In genomic region chr7:36036590-36036989, GRCh38 we compare ENCODE assay signal across 13 cellular contexts.
A peak's percentile ranks its signal among the peaks of the same experiment; 100 is the strongest.
DNase-seq lines count a peak whose midpoint lies in the region; ATAC-seq and TF ChIP-seq lines count a peak whose summit lies in the region.
"Had no signal": no experiment of that assay in that cellular context is flagged by ENCODE, and none has a peak within 500 bp of the region (broad histone marks: within the 10 kb centered on the region; RNA-seq: fewer than 3 reads in every experiment).

No MANE protein-coding gene starts in this region.

- POLR2A ChIA-PET in HEK293 (lab: Yijun Ruan, JAX): interaction anchor here (0.7 to 1.4 kb wide), 2 partner anchors 12 to 50 kb away, joined by 3 to 6 read pairs; no protein-coding TSS in a partner anchor

- no peaks in the 10 kb centered on the region for H3K9me3 Mint-ChIP-seq in activated T-helper 2 cell treated with anti-CD3 and anti-CD28 coated beads, Interferon-gamma antibody, Interleukin-2, Interleukin-4, amounts not matched to agents 10 μg/mL and 5 μg/mL and 100 μg/mL, durations not matched to agents 14 hours and 24 hours and 36 hours

- no peak for TF ChIP-seq POLR2A in stomach (IDR thresholded peaks at IDR 0.05)

- H3K27me3 Mint-ChIP-seq in activated T-helper 2 cell treated with anti-CD3 and anti-CD28 coated beads, Interferon-gamma antibody, Interleukin-2, Interleukin-4, amounts not matched to agents 10 μg/mL and 5 μg/mL and 100 μg/mL, durations not matched to agents 14 hours and 24 hours and 36 hours (ENCODE audit: low read depth): peaks cover 11% of the 10 kb centered on the region

- intact Hi-C loops in stomach (cut with DNase I; ENCODE audit: low total_unique reads): no loop called here
- intact Hi-C loops in activated T-helper 2 cell treated with anti-CD3 and anti-CD28 coated beads, Interferon-gamma antibody, Interleukin-2, Interleukin-4, amounts not matched to agents 10 μg/mL and 5 μg/mL and 100 μg/mL, durations not matched to agents 14 hours and 24 hours and 36 hours (cut with micrococcal nuclease): no loop called here

- DNase-seq in caudate nucleus (lab: John Stamatoyannopoulos, UW) (peak in 4 of 61 donors; percentile 27 to 48 (median 40)), left lobe of liver (ENCODE audit: low spot score) (no peak), stomach (no peak)
- no peak for DNase-seq in activated CD4-positive, alpha-beta T cell treated with anti-CD3 and anti-CD28 coated beads, Interleukin-2, amount 50 U/mL, for 4 hours
- no peak for DNase-seq in activated T-cell treated with anti-CD3 and anti-CD28 coated beads, Interleukin-2, amount 50 U/mL, for 1 hour
- DNase-seq in activated T-helper 2 cell treated with anti-CD3 and anti-CD28 coated beads, Interferon-gamma antibody, Interleukin-2, Interleukin-4, amounts not matched to agents 10 μg/mL and 5 μg/mL and 100 μg/mL, durations not matched to agents 14 hours and 24 hours and 36 hours (ENCODE audit: low spot score): no peak
- DNase-seq: activated CD8-positive, alpha-beta memory T cell treated with anti-CD3 and anti-CD28 coated beads, Interleukin-2, amount 50 U/mL, for 48 hours; naive thymus-derived CD4-positive, alpha-beta T cell; NCI-H82; stimulated activated CD4-positive, alpha-beta T cell treated with anti-CD3 and anti-CD28 coated beads, Interleukin-4, amount 100 ng/mL, for 4 hours; T-helper 9 cell had no signal

- no peaks in the 10 kb centered on the region for H3K27me3 ChIP-seq in stomach

- H3K4me1 Mint-ChIP-seq in activated T-helper 2 cell treated with anti-CD3 and anti-CD28 coated beads, Interferon-gamma antibody, Interleukin-2, Interleukin-4, amounts not matched to agents 10 μg/mL and 5 μg/mL and 100 μg/mL, durations not matched to agents 14 hours and 24 hours and 36 hours (ENCODE audit: low read depth): peaks cover 2% of the 10 kb centered on the region
- H3K4me1 Mint-ChIP-seq: naive thymus-derived CD4-positive, alpha-beta T cell had no signal

- TF ChIP-seq EP300 in stomach (IDR thresholded peaks at IDR 0.05): no peak

- H3K36me3 Mint-ChIP-seq in activated T-helper 2 cell treated with anti-CD3 and anti-CD28 coated beads, Interferon-gamma antibody, Interleukin-2, Interleukin-4, amounts not matched to agents 10 μg/mL and 5 μg/mL and 100 μg/mL, durations not matched to agents 14 hours and 24 hours and 36 hours (ENCODE audit: low read depth): no peaks in the 10 kb centered on the region
- H3K36me3 Mint-ChIP-seq: naive thymus-derived CD4-positive, alpha-beta T cell had no signal

- H3K27ac Mint-ChIP-seq in activated T-helper 2 cell treated with anti-CD3 and anti-CD28 coated beads, Interferon-gamma antibody, Interleukin-2, Interleukin-4, amounts not matched to agents 10 μg/mL and 5 μg/mL and 100 μg/mL, durations not matched to agents 14 hours and 24 hours and 36 hours: no peak overlapping the region
- H3K27ac Mint-ChIP-seq: naive thymus-derived CD4-positive, alpha-beta T cell had no signal

- H3K27ac ChIP-seq in HEK293 (ENCODE audit: extremely low read depth, low read depth, low read length) (peak overlapping the region; percentile 34; the same call in 1 of the 2 replicates), caudate nucleus (ENCODE audit: low read depth, low read length) (peak overlapping the region; percentile 31), stomach (peak overlapping the region; percentile 64 to 81 (median 75))

- WGBS in stomach, 5 donors: 52 to 69% (median 62%) methylated on average over 4 of the region's 4 CpGs

- CTCF ChIA-PET in HEK293 (lab: Yijun Ruan, JAX): interaction anchor here (0.6 to 1.6 kb wide), 6 partner anchors 11 to 255 kb away, joined by 3 to 7 read pairs (median 4); no protein-coding TSS in a partner anchor

- H3K4me3 ChIP-seq in HEK293 (ENCODE audit: low read depth, low read length) (no peak overlapping the region), stomach (peak overlapping the region in 1 of 4 donors; percentile 2)

- no peak overlapping the region for H3K4me3 Mint-ChIP-seq in activated T-helper 2 cell treated with anti-CD3 and anti-CD28 coated beads, Interferon-gamma antibody, Interleukin-2, Interleukin-4, amounts not matched to agents 10 μg/mL and 5 μg/mL and 100 μg/mL, durations not matched to agents 14 hours and 24 hours and 36 hours (ENCODE audit: low read depth)
- H3K4me3 Mint-ChIP-seq: naive thymus-derived CD4-positive, alpha-beta T cell had no signal

- ATAC-seq in left lobe of liver (peak; percentile 22), GM21786 (IDR thresholded peaks at IDR 0.05; ENCODE audit: unreplicated experiment) (no peak)
- ATAC-seq: naive thymus-derived CD4-positive, alpha-beta T cell had no signal

- H3K4me1 ChIP-seq in HEK293 (ENCODE audit: control insufficient read depth, insufficient read depth, low read length) (peaks cover 4% of the 10 kb centered on the region), stomach (peaks cover 9 to 23% (median 22%) of the 10 kb centered on the region in 4 donors)

- H3K36me3 ChIP-seq in HEK293 (ENCODE audit: control insufficient read depth in 2 of 2, insufficient read depth in 1 of 2, low read length in 2 of 2): no peaks in the 10 kb centered on the region
- H3K36me3 ChIP-seq in stomach: no peaks in the 10 kb centered on the region

- H3K9me3 ChIP-seq in HEK293 (ENCODE audit: control insufficient read depth, insufficient read depth, low read depth, low read length): no peaks in the 10 kb centered on the region
- H3K9me3 ChIP-seq in stomach: no peaks in the 10 kb centered on the region

- TF ChIP-seq CTCF in HEK293 (tag by site-specific recombination; IDR thresholded peaks at IDR 0.05): no peak
- TF ChIP-seq CTCF in stomach (IDR thresholded peaks at IDR 0.05): no peak

TF ChIP-seq in HEK293, 187 proteins besides CTCF, POLR2A, EP300 and RAD21:
- TF ChIP-seq GLIS2 (tag by site-specific recombination; IDR thresholded peaks at IDR 0.05) (no peak), ZSCAN4 (tag by site-specific recombination; IDR thresholded peaks at IDR 0.05) (no peak), FEZF1 (tag by site-specific recombination; IDR thresholded peaks at IDR 0.05) (no peak), ZFP37 (tag by site-specific recombination; IDR thresholded peaks at IDR 0.05) (no peak), ZNF121 (tag by site-specific recombination; IDR thresholded peaks at IDR 0.05) (no peak), ZBTB20 (tag by site-specific recombination; IDR thresholded peaks at IDR 0.05) (no peak), KLF10 (tag by site-specific recombination; IDR thresholded peaks at IDR 0.05) (no peak), ZNF391 (tag by site-specific recombination; IDR thresholded peaks at IDR 0.05; ENCODE audit: borderline replicate concordance, low read depth) (no peak)
- TF ChIP-seq, protein P1, sequence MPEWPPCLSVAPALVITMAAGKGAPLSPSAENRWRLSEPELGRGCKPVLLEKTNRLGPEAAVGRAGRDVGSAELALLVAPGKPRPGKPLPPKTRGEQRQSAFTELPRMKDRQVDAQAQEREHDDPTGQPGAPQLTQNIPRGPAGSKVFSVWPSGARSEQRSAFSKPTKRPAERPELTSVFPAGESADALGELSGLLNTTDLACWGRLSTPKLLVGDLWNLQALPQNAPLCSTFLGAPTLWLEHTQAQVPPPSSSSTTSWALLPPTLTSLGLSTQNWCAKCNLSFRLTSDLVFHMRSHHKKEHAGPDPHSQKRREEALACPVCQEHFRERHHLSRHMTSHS (tag by site-specific recombination; IDR thresholded peaks at IDR 0.05): no peak
